In the genomic region with DNA sequence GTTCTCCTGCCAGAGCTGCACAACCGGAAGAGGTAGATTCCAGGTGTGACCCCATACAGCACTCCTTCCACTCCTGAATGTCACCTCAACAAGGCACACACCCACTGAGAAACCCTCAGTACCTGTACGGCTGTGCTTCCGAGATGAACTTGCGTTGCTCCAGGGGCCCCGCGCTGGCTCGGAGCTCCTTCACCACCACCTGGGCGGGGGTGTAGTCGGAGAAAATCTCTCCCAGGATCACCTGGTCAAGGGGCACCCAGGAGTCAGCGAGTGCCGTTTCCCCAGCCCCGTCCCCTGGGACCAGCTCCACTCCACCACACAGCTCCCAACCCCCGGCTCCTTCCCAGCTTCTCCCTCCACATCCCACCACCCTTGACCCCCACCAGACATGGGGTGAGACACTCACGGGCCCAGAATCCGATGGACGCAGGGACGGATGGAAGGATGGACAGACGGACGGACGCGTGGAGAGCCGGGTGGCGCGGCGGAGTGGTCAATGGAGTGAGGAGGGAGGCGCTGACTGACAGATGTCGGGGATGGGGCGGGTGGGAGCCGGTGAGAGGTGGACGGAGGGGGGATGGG, we compare ENCODE assay signal across 18 cellular contexts. TPM values are rescaled to one million over a fixed set of nuclear protein-coding genes. Genes with fewer than 3 reads are reported as not detected.
A peak's percentile ranks its signal among the peaks of the same experiment; 100 is the strongest.
DNase-seq lines count a peak whose midpoint lies in the region; ATAC-seq and TF ChIP-seq lines count a peak whose summit lies in the region.
"Had no signal": no experiment of that assay in that cellular context is flagged by ENCODE, and none has a peak within 500 bp of the region (broad histone marks: within the 10 kb centered on the region; RNA-seq: fewer than 3 reads in every experiment).

No MANE protein-coding gene starts in this region.

- H3K4me1 Mint-ChIP-seq in Caco-2 (ENCODE audit: low read depth, unreplicated experiment) = peaks cover 11% of the 10 kb centered on the region
- H3K4me1 Mint-ChIP-seq in dendritic cell treated with granulocyte-macrophage colony-stimulating factor and Interleukin-4, amounts not matched to agents 40 ng/mL and 50 ng/mL, for 4 days (ENCODE audit: low read depth) = peaks cover 12% of the 10 kb centered on the region
- H3K4me1 Mint-ChIP-seq in activated naive CD4-positive, alpha-beta T cell treated with anti-CD3 and anti-CD28 coated beads for 36 hours (ENCODE audit: low read depth) = peaks cover 11% of the 10 kb centered on the region

- H3K4me3 ChIP-seq in Caco-2 (ENCODE audit: low read depth, low read length) (no peak overlapping the region), osteoblast (ENCODE audit: insufficient read depth, low read length) (no peak overlapping the region)
- H3K4me3 ChIP-seq: A549, K562 had no signal

- H3K4me3 Mint-ChIP-seq in Caco-2 (ENCODE audit: unreplicated experiment) = peak overlapping the region; percentile 27
- no peak overlapping the region for H3K4me3 Mint-ChIP-seq in dendritic cell treated with granulocyte-macrophage colony-stimulating factor and Interleukin-4, amounts not matched to agents 40 ng/mL and 50 ng/mL, for 4 days
- H3K4me3 Mint-ChIP-seq in activated naive CD4-positive, alpha-beta T cell treated with anti-CD3 and anti-CD28 coated beads for 36 hours = no peak overlapping the region

- H3K9me3 Mint-ChIP-seq in Caco-2 (ENCODE audit: unreplicated experiment) = no peaks in the 10 kb centered on the region
- H3K9me3 Mint-ChIP-seq in dendritic cell treated with granulocyte-macrophage colony-stimulating factor and Interleukin-4, amounts not matched to agents 40 ng/mL and 50 ng/mL, for 4 days = no peaks in the 10 kb centered on the region
- no peaks in the 10 kb centered on the region for H3K9me3 Mint-ChIP-seq in activated naive CD4-positive, alpha-beta T cell treated with anti-CD3 and anti-CD28 coated beads for 36 hours
- H3K9me3 Mint-ChIP-seq: CD4-positive, alpha-beta T cell had no signal

- POLR2A ChIA-PET in Caco-2 (lab: Charles Lee) = interaction anchor here (0.6 kb wide), 1 partner anchor 22 kb away, joined by 12 read pairs; no protein-coding TSS in a partner anchor

- CTCF ChIA-PET in Caco-2 (lab: Charles Lee) = interaction anchor here (1.2 to 5.9 kb wide), 2 partner anchors 75 to 100 kb away, joined by 3 to 112 read pairs; no protein-coding TSS in a partner anchor
- CTCF ChIA-PET in activated naive CD4-positive, alpha-beta T cell treated with anti-CD3 and anti-CD28 coated beads for 36 hours (lab: Charles Lee) = interaction anchor here (0.7 to 5.4 kb wide), 4 partner anchors 15 to 145 kb away, joined by 3 to 83 read pairs (median 6); partner anchors contain the start of gene TMEM143

- DNase-seq in 8988T (peak; percentile 4), Caco-2 (no peak), osteoblast (ENCODE audit: insufficient read length, low spot score, missing footprints) (peak; percentile 43)
- DNase-seq in activated naive CD4-positive, alpha-beta T cell treated with anti-CD3 and anti-CD28 coated beads for 36 hours = no peak
- DNase-seq: AML-193; CD4-positive, alpha-beta T cell; DMS153; DMS79; GDM1; HCEC 1CT; IMR-90 had no signal

- BruUV-seq in Caco-2 (replicated peaks; lab: Mats Ljungman, UMichigan) = no TSS peak

- no peak overlapping the region for H3K27ac Mint-ChIP-seq in Caco-2 (ENCODE audit: unreplicated experiment)
- peak overlapping the region; percentile 35 for H3K27ac Mint-ChIP-seq in dendritic cell treated with granulocyte-macrophage colony-stimulating factor and Interleukin-4, amounts not matched to agents 40 ng/mL and 50 ng/mL, for 4 days
- H3K27ac Mint-ChIP-seq in activated naive CD4-positive, alpha-beta T cell treated with anti-CD3 and anti-CD28 coated beads for 36 hours = no peak overlapping the region
- H3K27ac Mint-ChIP-seq: CD4-positive, alpha-beta T cell had no signal

- H3K79me2 ChIP-seq in osteoblast (ENCODE audit: insufficient read depth, low read length) = no peaks in the 10 kb centered on the region

- peaks cover 11% of the 10 kb centered on the region for H3K36me3 Mint-ChIP-seq in Caco-2 (ENCODE audit: insufficient read depth, unreplicated experiment)
- no peaks in the 10 kb centered on the region for H3K36me3 Mint-ChIP-seq in dendritic cell treated with granulocyte-macrophage colony-stimulating factor and Interleukin-4, amounts not matched to agents 40 ng/mL and 50 ng/mL, for 4 days (ENCODE audit: low read depth)
- H3K36me3 Mint-ChIP-seq in activated naive CD4-positive, alpha-beta T cell treated with anti-CD3 and anti-CD28 coated beads for 36 hours (ENCODE audit: low read depth) = no peaks in the 10 kb centered on the region

- ATAC-seq in GM19397 (IDR thresholded peaks at IDR 0.05; ENCODE audit: unreplicated experiment) = no peak
- ATAC-seq in HG03280 (IDR thresholded peaks at IDR 0.05; ENCODE audit: unreplicated experiment) = no peak
- ATAC-seq: A549 had no signal

- H3K27me3 ChIP-seq in Caco-2 (replicated peaks; ENCODE audit: control insufficient read depth, insufficient read depth, low read length) (no peaks in the 10 kb centered on the region), osteoblast (ENCODE audit: insufficient read depth, low read length) (peaks cover 34% of the 10 kb centered on the region)

- TF ChIP-seq CTCF in Caco-2 (IDR thresholded peaks at IDR 0.05; ENCODE audit: insufficient read depth in 1 of 2, low read depth in 1 of 2, low read length in 1 of 2, severe bottlenecking in 1 of 2, unreplicated experiment in 1 of 2) = no peak
- TF ChIP-seq CTCF in osteoblast (IDR thresholded peaks at IDR 0.05; ENCODE audit: extremely low read depth, low read depth, low read length) = no peak

- H3K4me2 ChIP-seq in osteoblast (ENCODE audit: insufficient read depth, low read length) = no peak overlapping the region
- H3K4me2 ChIP-seq: A549 had no signal

- H2AFZ ChIP-seq in osteoblast (ENCODE audit: low read length) = no peak overlapping the region

- H3K36me3 ChIP-seq in Caco-2 (ENCODE audit: control insufficient read depth, insufficient read depth, low read length) (no peaks in the 10 kb centered on the region), osteoblast (ENCODE audit: insufficient read depth, low read length) (no peaks in the 10 kb centered on the region)

- H3K4me1 ChIP-seq in Caco-2 = 0 out of 2 replicates have a peak, but pooled peaks cover 12% of the 10 kb centered on the region
- H3K4me1 ChIP-seq in osteoblast (ENCODE audit: insufficient read depth, low read length) = no peaks in the 10 kb centered on the region

- H3K9me3 ChIP-seq in Caco-2 (no peaks in the 10 kb centered on the region), osteoblast (ENCODE audit: low read depth, low read length) (no peaks in the 10 kb centered on the region)
- H3K9me3 ChIP-seq: A549 had no signal

- H3K27ac ChIP-seq in osteoblast (ENCODE audit: low read depth, low read length) = no peak overlapping the region
- H3K27ac ChIP-seq: C4-2B had no signal

- intact Hi-C loops in Caco-2 (cut with micrococcal nuclease; ENCODE audit: unreplicated experiment) = no loop called here
- intact Hi-C loops in dendritic cell treated with granulocyte-macrophage colony-stimulating factor and Interleukin-4, amounts not matched to agents 40 ng/mL and 50 ng/mL, for 4 days (cut with micrococcal nuclease) = no loop called here
- intact Hi-C loops in activated naive CD4-positive, alpha-beta T cell treated with anti-CD3 and anti-CD28 coated beads for 36 hours (cut with micrococcal nuclease) = loop anchor here (5.0 kb wide), 1 partner anchor 328 kb away; the partner anchor contains the start of gene HSD17B14

- peaks cover 3% of the 10 kb centered on the region for H4K20me1 ChIP-seq in osteoblast (ENCODE audit: insufficient read depth, low read length)

- no peaks in the 10 kb centered on the region for H3K27me3 Mint-ChIP-seq in Caco-2 (ENCODE audit: insufficient read depth, unreplicated experiment)
- H3K27me3 Mint-ChIP-seq in dendritic cell treated with granulocyte-macrophage colony-stimulating factor and Interleukin-4, amounts not matched to agents 40 ng/mL and 50 ng/mL, for 4 days = peaks cover 35% of the 10 kb centered on the region
- H3K27me3 Mint-ChIP-seq in activated naive CD4-positive, alpha-beta T cell treated with anti-CD3 and anti-CD28 coated beads for 36 hours (ENCODE audit: low read depth) = no peaks in the 10 kb centered on the region
- H3K27me3 Mint-ChIP-seq: CD4-positive, alpha-beta T cell had no signal

RNA-seq across cellular contexts. Expression of gene LMTK3, which starts 2.8 kb away (rescaled TPM):
- total RNA-seq in Caco-2 (2022) (22.4 and 22.6 TPM in 2 replicates), osteoblast (not detected in 2 replicates)
- 1 to 10 TPM; 2.3 to 2.6 TPM for total RNA-seq in activated naive CD4-positive, alpha-beta T cell treated with anti-CD3 and anti-CD28 coated beads for 36 hours

RNA-seq across cellular contexts. Expression of gene CYTH2, which starts 39.7 kb away (rescaled TPM):
- 74.6 and 81.3 TPM in 2 replicates for total RNA-seq in Caco-2 (2022)
- 63.6 and 66.2 TPM in 2 replicates for total RNA-seq in osteoblast
- total RNA-seq in activated naive CD4-positive, alpha-beta T cell treated with anti-CD3 and anti-CD28 coated beads for 36 hours = 10 to 100 TPM; 36.7 to 38.0 TPM

RNA-seq across cellular contexts. Expression of gene SULT2B1, which starts 43.2 kb away (rescaled TPM):
- 1.00 and 1.4 TPM in 2 replicates for total RNA-seq in Caco-2 (2022)
- total RNA-seq in osteoblast = under 0.01 TPM in 1 of 2 replicates, not detected in the other
- total RNA-seq in activated naive CD4-positive, alpha-beta T cell treated with anti-CD3 and anti-CD28 coated beads for 36 hours = not detected
- total RNA-seq: CD4-positive, alpha-beta T cell; Daoy; IMR-90 had no signal

RNA-seq across cellular contexts. Expression of gene KCNJ14, which starts 53.4 kb away (rescaled TPM):
- total RNA-seq in Caco-2 (2022) (3.6 and 3.9 TPM in 2 replicates), osteoblast (0.59 and 0.72 TPM in 2 replicates)
- total RNA-seq in activated naive CD4-positive, alpha-beta T cell treated with anti-CD3 and anti-CD28 coated beads for 36 hours = 1 to 10 TPM; 1.7 to 1.8 TPM

Comparison
In these comparisons a context has a peak if more than half of its experiments do, and no peak if none do; other contexts are left out.
1. DNase-seq: peak in 8988T (single experiment) and osteoblast (single experiment); none in Caco-2 (0 of 2) and activated naive CD4-positive, alpha-beta T cell treated with anti-CD3 and anti-CD28 coated beads for 36 hours (single experiment).